In the genomic region with DNA sequence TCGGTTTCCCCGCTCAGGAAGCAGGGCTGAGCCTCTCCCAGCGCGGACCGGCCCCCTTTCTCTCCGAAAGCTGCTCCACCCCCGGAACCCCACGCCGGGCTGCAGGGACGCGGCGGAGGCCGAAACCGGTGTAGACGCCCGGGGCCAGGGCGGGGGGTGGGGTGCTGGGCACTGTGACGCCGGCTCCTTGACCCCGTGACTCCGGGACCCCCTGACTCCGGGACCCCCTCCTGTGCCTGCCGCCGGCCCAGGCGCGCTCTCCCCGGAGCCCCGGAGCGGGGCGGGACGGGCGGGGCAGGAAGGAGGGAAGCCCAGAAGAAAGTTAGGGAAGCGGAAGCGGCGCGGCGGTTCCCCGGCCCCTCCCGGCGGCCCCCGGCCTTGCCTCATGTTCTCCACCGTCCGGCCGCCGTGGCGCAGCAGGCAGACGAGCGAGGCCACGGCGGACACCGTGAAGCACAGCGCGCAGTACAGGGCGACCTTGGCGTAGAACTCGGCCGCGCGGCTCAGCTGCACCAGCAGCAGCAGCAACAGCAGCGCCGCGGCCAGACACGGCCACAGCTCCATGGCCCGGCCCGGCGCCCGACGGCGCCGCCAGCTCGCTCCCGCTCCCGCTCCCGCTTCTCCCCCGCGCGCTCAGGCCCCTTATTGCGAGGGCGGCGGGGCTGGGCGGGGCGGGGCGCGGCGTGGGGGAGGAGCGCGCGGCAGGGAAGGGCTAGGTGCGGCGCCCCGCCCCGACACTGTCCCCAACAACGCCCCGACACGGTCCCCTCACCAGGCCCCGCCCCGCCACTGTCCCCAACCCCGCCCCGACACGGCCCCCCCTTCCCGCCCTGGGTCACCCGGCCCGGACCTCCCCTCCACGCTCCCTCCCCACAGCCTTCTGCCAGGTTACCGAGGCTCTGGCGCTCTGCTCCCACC, we compare ENCODE assay signal across 8 cellular contexts. TPM values are rescaled to one million over a fixed set of nuclear protein-coding genes. Genes with fewer than 3 reads are reported as not detected.
DNase-seq lines count a peak whose midpoint lies in the region; ATAC-seq and TF ChIP-seq lines count a peak whose summit lies in the region.

AGPAT2 (minus strand) TSS at position 664 of the 918 bp plus-strand sequence; CDS start at position 564, 100 bp downstream.

- DNase-seq in HT-29 (ENCODE audit: low spot score) (peak; percentile 70), RKO (ENCODE audit: low spot score) (peak; percentile 83), foreskin melanocyte (peak; percentile 45), ovary (peak; percentile 64 to 81 (median 69)), ureter (ENCODE audit: low spot score) (peak; percentile 71)
- DNase-seq in activated effector memory CD4-positive, alpha-beta T cell treated with Interleukin-2 at 50 U/mL for 16 hours, result peak; percentile 38

- H3K4me1 ChIP-seq in ovary (ENCODE audit: insufficient read depth), result no peaks in the 10 kb centered on the region

- no peak for TF ChIP-seq EP300 in ovary (IDR thresholded peaks at IDR 0.05)

- WGBS in ovary, 3 donors, result 0 to 1% (median 1%) methylated on average over 16 to 105 of the region's 106 CpGs

- peak within 1 kb of the TSS; percentile 57 for H3K4me3 ChIP-seq in ovary

- H3K27ac ChIP-seq in 22Rv1, result peak within 1 kb of the TSS; percentile 44
- peak within 1 kb of the TSS in 1 of 2 donors; percentile 22 for H3K27ac ChIP-seq in ovary

- no peaks in the 10 kb centered on the region for H3K27me3 ChIP-seq in ovary

- TF ChIP-seq CTCF in 22Rv1 (IDR thresholded peaks at IDR 0.05), result no peak
- no peak for TF ChIP-seq CTCF in ovary (IDR thresholded peaks at IDR 0.05)

- ATAC-seq in GM18867 (IDR thresholded peaks at IDR 0.05; ENCODE audit: unreplicated experiment), result peak; percentile 61

- H3K9me3 ChIP-seq in ovary, result no peaks in the 10 kb centered on the region

- peak; percentile 21 for TF ChIP-seq POLR2A in ovary (IDR thresholded peaks at IDR 0.05)

- no peaks in the 10 kb centered on the region for H3K36me3 ChIP-seq in ovary

- intact Hi-C loops in ovary (cut with DNase I), result no loop called here

RNA-seq across cellular contexts. Expression of gene AGPAT2, which starts in this region (rescaled TPM):
- 160 and 167 TPM in 2 replicates for total RNA-seq in HT-29 (2014; rRNA removed; shearing (Covaris generic))
- 10 to 100 TPM; 14.4 to 40.9 (median 24.8) TPM for total RNA-seq in ovary
- polyA plus RNA-seq in ovary, result 10 to 100 TPM in 1 of 2 donors, 1 to 10 TPM in 1; 6.1 to 23.9 TPM
- total RNA-seq in ureter, result 52.2 TPM
